ENCODE assay signal across 19 cellular contexts in the genomic region with DNA sequence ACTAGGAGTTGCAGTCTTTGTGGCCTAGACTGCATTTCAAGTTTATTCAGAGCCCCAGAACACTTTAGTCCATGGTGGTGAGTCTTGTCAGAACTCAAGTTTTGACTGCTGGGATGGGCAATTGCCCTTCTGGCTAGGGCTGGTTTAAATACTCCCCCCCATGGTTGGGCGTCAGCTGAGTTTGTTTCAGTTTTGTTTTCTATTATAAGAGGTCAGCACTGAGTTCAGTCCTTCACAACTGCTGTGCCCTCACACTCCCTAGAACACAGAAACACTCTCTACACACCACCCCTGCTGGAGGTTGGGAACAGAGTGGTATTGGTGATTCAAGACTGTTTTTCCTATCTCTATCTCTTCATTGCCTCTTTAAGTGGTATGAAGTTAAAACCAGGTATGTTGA.
A peak's percentile ranks its signal among the peaks of the same experiment; 100 is the strongest.
DNase-seq lines count a peak whose midpoint lies in the region; ATAC-seq and TF ChIP-seq lines count a peak whose summit lies in the region.
"Had no signal": no experiment of that assay in that cellular context is flagged by ENCODE, and none has a peak within 500 bp of the region (broad histone marks: within the 10 kb centered on the region; RNA-seq: fewer than 3 reads in every experiment).

No MANE protein-coding gene starts in this region.

- no peak overlapping the region for H3K4me2 ChIP-seq in GM23248 (ENCODE audit: unreplicated experiment)

- ATAC-seq in GM18511 (IDR thresholded peaks at IDR 0.05; ENCODE audit: unreplicated experiment) (peak; percentile 62), GM19468 (IDR thresholded peaks at IDR 0.05; ENCODE audit: extremely low read depth, unreplicated experiment) (peak; percentile 55), HG02678 (IDR thresholded peaks at IDR 0.05; ENCODE audit: unreplicated experiment) (peak; percentile 82), HG03432 (IDR thresholded peaks at IDR 0.05; ENCODE audit: unreplicated experiment) (peak; percentile 64), gastroesophageal sphincter (no peak), left lung (no peak)
- ATAC-seq: natural killer cell treated with Interleukin-12 subunit alpha and Interleukin-12 subunit beta and Interleukin-15 and Interleukin-18, amount 100 ng/mL, for 72 hours; Right ventricle myocardium inferior had no signal

- H3K4me3 ChIP-seq in gastroesophageal sphincter, result no peak overlapping the region
- no peak overlapping the region for H3K4me3 ChIP-seq in left lung
- no peak overlapping the region for H3K4me3 ChIP-seq in testis
- H3K4me3 ChIP-seq in GM23248, result no peak overlapping the region
- H3K4me3 ChIP-seq: prostate gland had no signal

- DNase-seq in left lung (no peak), testis (no peak), GM23248 (no peak)
- DNase-seq: ACHN; activated CD4-positive, alpha-beta T cell treated with anti-CD3 and anti-CD28 coated beads for 4 hours; CD4-positive, CD25-positive, alpha-beta regulatory T cell; Kasumi-1; mammary epithelial cell; NCI-H1417 treated with DMSO at 0.1 percent for 48 hours; NCI-H226 had no signal

- no peaks in the 10 kb centered on the region for H4K20me1 ChIP-seq in GM23248 (ENCODE audit: insufficient read depth)

- H3K9ac ChIP-seq in GM23248, result no peak overlapping the region

- no peak overlapping the region for H3K27ac ChIP-seq in gastroesophageal sphincter
- no peak overlapping the region for H3K27ac ChIP-seq in left lung
- no peak overlapping the region for H3K27ac ChIP-seq in testis
- H3K27ac ChIP-seq in GM23248, result no peak overlapping the region
- H3K27ac ChIP-seq: epithelial cell of prostate, prostate gland had no signal

- no peaks in the 10 kb centered on the region for H3K9me2 ChIP-seq in GM23248 (ENCODE audit: insufficient read depth)

- H3K9me3 ChIP-seq in gastroesophageal sphincter, result peaks cover 0 to 1% (median 0%) of the 10 kb centered on the region in 3 donors
- H3K9me3 ChIP-seq in left lung, result no peaks in the 10 kb centered on the region
- no peaks in the 10 kb centered on the region for H3K9me3 ChIP-seq in testis
- H3K9me3 ChIP-seq in GM23248 (ENCODE audit: low read depth), result no peaks in the 10 kb centered on the region
- H3K9me3 ChIP-seq: prostate gland had no signal

- no peak for TF ChIP-seq POLR2A in gastroesophageal sphincter (IDR thresholded peaks at IDR 0.05)
- no peak for TF ChIP-seq POLR2A in testis (IDR thresholded peaks at IDR 0.05)

- H3K4me1 ChIP-seq in gastroesophageal sphincter (no peaks in the 10 kb centered on the region), left lung (no peaks in the 10 kb centered on the region), testis (no peaks in the 10 kb centered on the region), GM23248 (ENCODE audit: insufficient read depth) (no peaks in the 10 kb centered on the region)
- H3K4me1 ChIP-seq: prostate gland had no signal

- H3K36me3 ChIP-seq in gastroesophageal sphincter, result no peaks in the 10 kb centered on the region
- no peaks in the 10 kb centered on the region for H3K36me3 ChIP-seq in left lung
- H3K36me3 ChIP-seq in testis (ENCODE audit: low read depth, missing control alignments), result no peaks in the 10 kb centered on the region
- H3K36me3 ChIP-seq in GM23248 (ENCODE audit: low read depth), result no peaks in the 10 kb centered on the region
- H3K36me3 ChIP-seq: prostate gland had no signal

- H3K79me2 ChIP-seq in GM23248 (ENCODE audit: insufficient read depth), result no peaks in the 10 kb centered on the region

- no peaks in the 10 kb centered on the region for H3F3A ChIP-seq in GM23248 (ENCODE audit: insufficient read depth)

- H3K27me3 ChIP-seq in gastroesophageal sphincter, result no peaks in the 10 kb centered on the region
- H3K27me3 ChIP-seq in left lung, result no peaks in the 10 kb centered on the region
- H3K27me3 ChIP-seq in testis, result no peaks in the 10 kb centered on the region
- no peaks in the 10 kb centered on the region for H3K27me3 ChIP-seq in GM23248 (replicated peaks; ENCODE audit: insufficient read depth)

- no peak for TF ChIP-seq EP300 in gastroesophageal sphincter (IDR thresholded peaks at IDR 0.05)

- in situ Hi-C loops in GM23248 (cut with MboI), result no loop called here

- intact Hi-C loops in left lung (cut with DNase I), result no loop called here
- intact Hi-C loops in testis (cut with DNase I; ENCODE audit: low total_unique reads), result no loop called here

- 100% methylated on average over 1 of the region's 1 CpG; no CpG with 5 or more reads in 1 of the 2 donors for WGBS in gastroesophageal sphincter (ENCODE audit: low coverage in 1 of 2), 2 donors
- 57 to 78% methylated on average over 1 of the region's 1 CpG for WGBS in testis, 2 donors
- WGBS in GM23248 (ENCODE audit: low coverage in 1 of 2, low lambda C conversion rate in 2 of 2, missing lambda C conversion rate in 2 of 2), 2 experiments, result 20% methylated on average over 1 of the region's 1 CpG; no CpG with 5 or more reads in 1 of the 2 experiments

- H2AFZ ChIP-seq in GM23248, result no peak overlapping the region

- TF ChIP-seq CTCF in gastroesophageal sphincter (IDR thresholded peaks at IDR 0.05), result no peak
- no peak for TF ChIP-seq CTCF in left lung (IDR thresholded peaks at IDR 0.05)
- no peak for TF ChIP-seq CTCF in testis (IDR thresholded peaks at IDR 0.05)

Comparison
In these comparisons a context has a peak if more than half of its experiments do, and no peak if none do; other contexts are left out.
1. ATAC-seq: peak in GM18511 (single experiment), GM19468 (single experiment), HG02678 (single experiment) and HG03432 (single experiment); none in gastroesophageal sphincter (single experiment) and left lung (single experiment).